In the genomic region with DNA sequence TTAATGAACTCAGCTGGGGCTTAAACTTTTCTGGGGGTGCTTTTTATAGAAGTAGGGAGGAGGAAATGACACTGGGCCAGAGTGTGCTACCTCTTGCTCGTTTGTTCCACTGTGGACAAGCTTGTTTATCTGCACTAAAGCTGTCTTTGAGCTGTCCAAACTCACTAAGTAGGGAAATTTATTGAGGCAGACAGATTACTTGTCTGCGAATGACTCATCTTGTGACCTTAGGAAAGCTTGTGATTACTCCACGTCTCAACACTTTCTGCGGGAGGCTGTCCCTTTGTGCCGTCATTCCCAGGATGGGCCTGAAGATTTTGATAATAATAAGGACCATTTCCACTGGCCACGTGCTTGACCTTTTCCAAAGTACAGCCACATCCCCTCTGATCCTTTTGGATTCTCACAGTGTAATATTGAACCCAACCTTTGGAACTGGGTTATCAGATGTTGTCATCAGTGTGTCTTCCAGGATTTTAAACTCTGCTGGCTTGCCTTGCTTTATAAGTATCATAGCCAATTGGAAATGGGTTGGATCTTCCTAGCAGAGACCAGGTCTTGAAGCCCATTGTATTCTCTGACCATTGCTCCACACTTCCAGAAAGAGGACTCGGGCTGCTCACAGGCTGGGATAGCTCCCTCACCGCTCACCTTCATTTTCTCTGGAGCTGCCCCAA, we compare ENCODE assay signal across 18 cellular contexts.
A peak's percentile ranks its signal among the peaks of the same experiment; 100 is the strongest.
DNase-seq lines count a peak whose midpoint lies in the region; ATAC-seq, FAIRE-seq and TF ChIP-seq lines count a peak whose summit lies in the region.
"Had no signal": no experiment of that assay in that cellular context is flagged by ENCODE, and none has a peak within 500 bp of the region (broad histone marks: within the 10 kb centered on the region; RNA-seq: fewer than 3 reads in every experiment).

No MANE protein-coding gene starts in this region.

- 28% methylated on average over 8 of the region's 8 CpGs for WGBS in SK-N-SH (ENCODE audit: low lambda C conversion rate)
- WGBS in heart left ventricle, 4 donors = 34 to 39% (median 37%) methylated on average over 8 of the region's 8 CpGs
- 10% methylated on average over 8 of the region's 8 CpGs for WGBS in HepG2 (ENCODE audit: low lambda C conversion rate)

- H3K9ac ChIP-seq in SK-N-SH = peak overlapping the region; percentile 55; the same call in 1 of the 2 replicates
- H3K9ac ChIP-seq in HepG2 (ENCODE audit: insufficient read depth, low read depth, low read length) = no peak overlapping the region

- no peaks in the 10 kb centered on the region for H3K9me3 Mint-ChIP-seq in progenitor cell of endocrine pancreas (ENCODE audit: low read depth)
- H3K9me3 Mint-ChIP-seq in CD4-positive, alpha-beta T cell = no peaks in the 10 kb centered on the region
- H3K9me3 Mint-ChIP-seq: T-cell had no signal

- peaks cover 5% of the 10 kb centered on the region for H3K4me1 Mint-ChIP-seq in progenitor cell of endocrine pancreas (ENCODE audit: low read depth)
- H3K4me1 Mint-ChIP-seq in CD4-positive, alpha-beta T cell (ENCODE audit: low read depth) = no peaks in the 10 kb centered on the region
- H3K4me1 Mint-ChIP-seq: activated CD4-positive, alpha-beta T cell treated with anti-CD3 and anti-CD28 coated beads for 36 hours; T-cell had no signal

- no peak overlapping the region for H3K4me3 ChIP-seq in SK-N-SH (ENCODE audit: low read depth in 2 of 2, low read length in 1 of 2)
- no peak overlapping the region for H3K4me3 ChIP-seq in heart left ventricle
- H3K4me3 ChIP-seq in HepG2 (replicated peaks in 1 of 3; ENCODE audit: insufficient read depth in 1 of 3, low read depth in 2 of 3, low read length in 3 of 3) = no peak overlapping the region
- H3K4me3 ChIP-seq: colonic mucosa, PC-9 had no signal

- TF ChIP-seq RAD21 in SK-N-SH (IDR thresholded peaks at IDR 0.05; ENCODE audit: low read length) (no peak), HepG2 (CRISPR knock-in tag; IDR thresholded peaks at IDR 0.05) (no peak)

- no peaks in the 10 kb centered on the region for H3K36me3 ChIP-seq in SK-N-SH (replicated peaks in 1 of 2; ENCODE audit: control insufficient read depth in 1 of 2, insufficient read depth in 2 of 2, low read length in 1 of 2)
- H3K36me3 ChIP-seq in heart left ventricle = no peaks in the 10 kb centered on the region
- H3K36me3 ChIP-seq in HepG2 (replicated peaks in 1 of 2; ENCODE audit: control insufficient read depth in 1 of 2, insufficient read depth in 2 of 2, low read length in 2 of 2) = no peaks in the 10 kb centered on the region
- H3K36me3 ChIP-seq: colonic mucosa had no signal

- H4K20me1 ChIP-seq in SK-N-SH (ENCODE audit: insufficient read depth) (no peaks in the 10 kb centered on the region), HepG2 (ENCODE audit: insufficient read depth, low read length) (no peaks in the 10 kb centered on the region)

- POLR2A ChIA-PET in SK-N-SH (lab: Yijun Ruan, JAX) = no interaction called here
- POLR2A ChIA-PET in HepG2 (lab: Yijun Ruan, JAX) = no interaction called here
- POLR2A ChIA-PET in CD4-positive, alpha-beta T cell (lab: Charles Lee) = no interaction called here

- TF ChIP-seq POLR2A in heart left ventricle (IDR thresholded peaks at IDR 0.05) = no peak
- TF ChIP-seq POLR2A in HepG2 (IDR thresholded peaks at IDR 0.05; ENCODE audit: insufficient read depth in 1 of 2, low read depth in 2 of 2, low read length in 2 of 2) = no peak

- H3K27ac Mint-ChIP-seq in progenitor cell of endocrine pancreas = peak overlapping the region; percentile 60
- H3K27ac Mint-ChIP-seq in CD4-positive, alpha-beta T cell = no peak overlapping the region
- H3K27ac Mint-ChIP-seq: activated CD4-positive, alpha-beta T cell treated with anti-CD3 and anti-CD28 coated beads for 36 hours; T-cell had no signal

- TF ChIP-seq CTCF in SK-N-SH (IDR thresholded peaks at IDR 0.05) (no peak), heart left ventricle (IDR thresholded peaks at IDR 0.05) (no peak), progenitor cell of endocrine pancreas (IDR thresholded peaks at IDR 0.05; ENCODE audit: unreplicated experiment) (no peak), HepG2 (CRISPR knock-in tag; IDR thresholded peaks at IDR 0.05) (no peak)
- no peak for TF ChIP-seq CTCF in CD4-positive, alpha-beta T cell (IDR thresholded peaks at IDR 0.05)

- peak; percentile 96 for DNase-seq in COLO829 (ENCODE audit: low spot score)
- no peak for DNase-seq in SK-N-SH
- DNase-seq in heart left ventricle = peak in 1 of 5 donors; percentile 33
- DNase-seq in progenitor cell of endocrine pancreas (ENCODE audit: low spot score, unreplicated experiment) = no peak
- DNase-seq in NK-92 (lab: John Stamatoyannopoulos, UW; ENCODE audit: unreplicated experiment) = no peak
- no peak for DNase-seq in HepG2 (ENCODE audit: low spot score)
- no peak for DNase-seq in posterior cingulate gyrus
- no peak for DNase-seq in CD4-positive, alpha-beta T cell
- DNase-seq: activated CD4-positive, alpha-beta T cell treated with anti-CD3 and anti-CD28 coated beads for 36 hours; AML-193; colonic mucosa; erythroblast; KBM-7; NCI-H1694 treated with DMSO at 0.1 percent for 48 hours; NCI-H510A treated with DMSO at 0.1 percent for 48 hours; PC-9; T-cell had no signal

- H2AFZ ChIP-seq in SK-N-SH (ENCODE audit: low read depth) (no peak overlapping the region; the same call in 1 of the 2 replicates), HepG2 (ENCODE audit: low read length) (no peak overlapping the region)
- H2AFZ ChIP-seq: PC-9 had no signal

- peaks cover 39% of the 10 kb centered on the region for H3F3A ChIP-seq in SK-N-SH (replicated peaks; ENCODE audit: insufficient read depth)

- no peaks in the 10 kb centered on the region for H3K27me3 Mint-ChIP-seq in progenitor cell of endocrine pancreas
- peaks cover 12% of the 10 kb centered on the region for H3K27me3 Mint-ChIP-seq in CD4-positive, alpha-beta T cell

- no peaks in the 10 kb centered on the region for H3K36me3 Mint-ChIP-seq in progenitor cell of endocrine pancreas (ENCODE audit: insufficient read depth)
- H3K36me3 Mint-ChIP-seq in CD4-positive, alpha-beta T cell (ENCODE audit: low read depth) = no peaks in the 10 kb centered on the region
- H3K36me3 Mint-ChIP-seq: T-cell had no signal

- ATAC-seq in heart left ventricle (peak in 3 of 4 donors; percentile 41 to 81 (median 57)), HepG2 (no peak)
- no peak for ATAC-seq in CD4-positive, alpha-beta T cell (ENCODE audit: poor library complexity)
- ATAC-seq: activated CD4-positive, alpha-beta T cell treated with anti-CD3 and anti-CD28 coated beads for 36 hours; HCT116; T-cell had no signal

- TF ChIP-seq EP300 in SK-N-SH (IDR thresholded peaks at IDR 0.05; ENCODE audit: borderline replicate concordance in 1 of 2, low read depth in 1 of 2, low read length in 1 of 2) = peak; percentile 68 to 99
- TF ChIP-seq EP300 in HepG2 (IDR thresholded peaks at IDR 0.05; ENCODE audit: low read depth in 2 of 2, low read length in 2 of 2) = no peak
- TF ChIP-seq EP300 in HepG2 (CRISPR knock-in tag; IDR thresholded peaks at IDR 0.05; ENCODE audit: borderline replicate concordance) = no peak

- H3K4me3 Mint-ChIP-seq in progenitor cell of endocrine pancreas (ENCODE audit: low read depth) = no peak overlapping the region
- no peak overlapping the region for H3K4me3 Mint-ChIP-seq in CD4-positive, alpha-beta T cell
- H3K4me3 Mint-ChIP-seq: activated CD4-positive, alpha-beta T cell treated with anti-CD3 and anti-CD28 coated beads for 36 hours; T-cell had no signal

- H3K27me3 ChIP-seq in SK-N-SH (ENCODE audit: insufficient read depth) (no peaks in the 10 kb centered on the region), heart left ventricle (peaks cover 0 to 5% (median 0%) of the 10 kb centered on the region in 9 donors), HepG2 (ENCODE audit: control insufficient read depth in 1 of 2, insufficient read depth in 2 of 2, low read length in 2 of 2) (no peaks in the 10 kb centered on the region)
- H3K27me3 ChIP-seq in CD4-positive, alpha-beta T cell (ENCODE audit: control insufficient read depth, insufficient read depth, low read length) = no peaks in the 10 kb centered on the region
- H3K27me3 ChIP-seq: colonic mucosa had no signal

- FAIRE-seq in HepG2 (lab: Jason Lieb, UNC) = no peak

- H3K4me2 ChIP-seq in SK-N-SH (peak overlapping the region; percentile 70), HepG2 (ENCODE audit: low read depth, low read length) (no peak overlapping the region)
- H3K4me2 ChIP-seq: PC-9 had no signal

- peak overlapping the region; percentile 63 to 99 for H3K27ac ChIP-seq in SK-N-SH (ENCODE audit: low read depth in 2 of 2, low read length in 1 of 2)
- no peak overlapping the region for H3K27ac ChIP-seq in heart left ventricle
- H3K27ac ChIP-seq in HepG2 (ENCODE audit: extremely low read length, insufficient read depth, low read length) = no peak overlapping the region
- no peak overlapping the region for H3K27ac ChIP-seq in CD4-positive, alpha-beta T cell (ENCODE audit: low read depth, low read length)
- H3K27ac ChIP-seq: colonic mucosa, PC-9 had no signal

- H3K79me2 ChIP-seq in SK-N-SH (ENCODE audit: insufficient read depth) = no peaks in the 10 kb centered on the region
- H3K79me2 ChIP-seq in HepG2 (ENCODE audit: insufficient read depth, low read length) = no peaks in the 10 kb centered on the region

- H3K9me3 ChIP-seq in SK-N-SH (no peaks in the 10 kb centered on the region), heart left ventricle (no peaks in the 10 kb centered on the region), HepG2 (ENCODE audit: low read length) (no peaks in the 10 kb centered on the region)
- no peaks in the 10 kb centered on the region for H3K9me3 ChIP-seq in CD4-positive, alpha-beta T cell (ENCODE audit: control insufficient read depth, low read length)
- H3K9me3 ChIP-seq: colonic mucosa had no signal

- intact Hi-C loops in heart left ventricle (cut with DNase I) = no loop called here
- intact Hi-C loops in HepG2 (cut with micrococcal nuclease; ENCODE audit: unreplicated experiment) = no loop called here
- intact Hi-C loops in posterior cingulate gyrus (cut with DNase I) = no loop called here
- intact Hi-C loops in CD4-positive, alpha-beta T cell (cut with DNase I, micrococcal nuclease) = no loop called here

- CTCF ChIA-PET in SK-N-SH (lab: Yijun Ruan, JAX) = interaction anchor here (0.9 kb wide), 1 partner anchor 90 kb away, joined by 3 read pairs; no protein-coding TSS in a partner anchor
- CTCF ChIA-PET in HepG2 (lab: Yijun Ruan, JAX; ENCODE audit: low intra/inter-chr PET ratio, low total read pairs) = no interaction called here
- CTCF ChIA-PET in CD4-positive, alpha-beta T cell (lab: Charles Lee) = no interaction called here

- H3K9me2 ChIP-seq in SK-N-SH = no peaks in the 10 kb centered on the region

- in situ Hi-C loops in HepG2 (cut with HindIII; ENCODE audit: extremely low pct_ligation_motif_present, low pct_unique_long_range_greater_than_20kb) = no loop called here

- peaks cover 7 to 27% of the 10 kb centered on the region in 2 experiments for H3K4me1 ChIP-seq in SK-N-SH (ENCODE audit: control insufficient read depth in 1 of 2, insufficient read depth in 2 of 2, low read depth in 1 of 2, low read length in 1 of 2)
- peaks cover 0 to 15% (median 0%) of the 10 kb centered on the region in 12 donors for H3K4me1 ChIP-seq in heart left ventricle
- H3K4me1 ChIP-seq in HepG2 (ENCODE audit: insufficient read depth, low read length) = no peaks in the 10 kb centered on the region
- H3K4me1 ChIP-seq: colonic mucosa had no signal

- no TSS peak for BruUV-seq in HepG2 (replicated peaks; lab: Mats Ljungman, UMichigan)

TF ChIP-seq in SK-N-SH, 30 proteins besides CTCF, POLR2A, EP300 and RAD21 (continues in another document):
- TF ChIP-seq NFIC (IDR thresholded peaks at IDR 0.05; ENCODE audit: borderline replicate concordance) = peak; percentile 90

Comparison
In these comparisons a context has a peak if more than half of its experiments do, and no peak if none do; other contexts are left out.
1. H3K27ac ChIP-seq: peak in SK-N-SH (2 of 2); none in heart left ventricle (0 of 12), HepG2 (single experiment) and CD4-positive, alpha-beta T cell (single experiment).
2. ATAC-seq: peak in heart left ventricle (3 of 4); none in HepG2 (single experiment) and CD4-positive, alpha-beta T cell (single experiment).